15 cellular contexts compared by ENCODE assay signal in the genomic region with DNA sequence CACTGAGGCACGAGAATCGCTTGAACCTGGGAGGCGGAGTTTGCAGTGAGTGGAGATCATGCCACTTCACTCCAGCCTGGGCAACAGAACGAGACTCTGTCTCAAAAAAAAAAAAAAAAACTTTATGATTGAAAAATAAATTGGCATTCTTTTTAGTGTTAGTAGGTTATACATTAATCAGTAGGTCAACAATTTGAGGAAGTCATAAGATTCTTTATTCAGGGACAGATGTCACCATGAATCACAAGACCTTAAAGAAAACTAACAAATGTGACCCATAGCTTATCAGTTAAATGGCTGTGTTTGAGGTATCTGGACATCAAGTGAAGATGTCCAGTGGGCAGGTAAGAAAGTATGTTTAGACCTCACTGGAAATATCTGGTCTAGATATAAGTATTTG. TPM values are rescaled to one million over a fixed set of nuclear protein-coding genes. Genes with fewer than 3 reads are reported as not detected.
DNase-seq lines count a peak whose midpoint lies in the region; ATAC-seq, FAIRE-seq and TF ChIP-seq lines count a peak whose summit lies in the region.
"Had no signal": no experiment of that assay in that cellular context is flagged by ENCODE, and none has a peak within 500 bp of the region (broad histone marks: within the 10 kb centered on the region; RNA-seq: fewer than 3 reads in every experiment).

No MANE protein-coding gene starts in this region.

- intact Hi-C loops in pancreas (cut with DNase I): no loop called here

- no peaks in the 10 kb centered on the region for H3K9me3 ChIP-seq in A549
- H3K9me3 ChIP-seq in hepatocyte (ENCODE audit: low read depth): no peaks in the 10 kb centered on the region
- H3K9me3 ChIP-seq in pancreas: no peaks in the 10 kb centered on the region

- no peaks in the 10 kb centered on the region for H4K20me1 ChIP-seq in hepatocyte (ENCODE audit: insufficient read depth, poor library complexity, severe bottlenecking)

- H3K4me2 ChIP-seq in A549 (peak overlapping the region; percentile 52), hepatocyte (no peak overlapping the region)

- H3K4me1 ChIP-seq in A549 (peaks cover 13% of the 10 kb centered on the region), hepatocyte (ENCODE audit: insufficient read depth) (no peaks in the 10 kb centered on the region), pancreas (peaks cover 0 to 15% (median 13%) of the 10 kb centered on the region in 3 donors)

- H3K27me3 ChIP-seq in hepatocyte (no peaks in the 10 kb centered on the region), pancreas (no peaks in the 10 kb centered on the region)

- H3K9me2 ChIP-seq in hepatocyte (replicated peaks; ENCODE audit: insufficient read depth): no peaks in the 10 kb centered on the region

- CTCF ChIA-PET in A549 (lab: Yijun Ruan, JAX): interaction anchor here (0.7 to 3.6 kb wide), 3 partner anchors 174 to 364 kb away, joined by 3 to 37 read pairs (median 3); no protein-coding TSS in a partner anchor

- H3K4me3 ChIP-seq in A549 (no peak overlapping the region), hepatocyte (no peak overlapping the region), pancreas (no peak overlapping the region)

- H3K36me3 ChIP-seq in hepatocyte (replicated peaks; ENCODE audit: insufficient read depth, low read depth) (no peaks in the 10 kb centered on the region), pancreas (no peaks in the 10 kb centered on the region)

- peak overlapping the region in 1 of 2 experiments; percentile 30; a peak in 2 of 6 replicates for H3K27ac ChIP-seq in A549
- peak overlapping the region; percentile 62 for H3K27ac ChIP-seq in hepatocyte
- no peak overlapping the region for H3K27ac ChIP-seq in pancreas

- WGBS in A549 (ENCODE audit: missing lambda C conversion rate): 26% methylated on average over 4 of the region's 4 CpGs
- WGBS in hepatocyte (ENCODE audit: low lambda C conversion rate, missing lambda C conversion rate): 74% methylated on average over 4 of the region's 4 CpGs
- 43 to 46% methylated on average over 4 of the region's 4 CpGs for WGBS in pancreas, 2 donors

- no peak overlapping the region for H2AFZ ChIP-seq in hepatocyte

- no peak for ATAC-seq in A549
- ATAC-seq in pancreas: peak; percentile 68 to 93 (median 82)
- ATAC-seq in GM18502 (IDR thresholded peaks at IDR 0.05; ENCODE audit: poor library complexity, unreplicated experiment): no peak

- POLR2A ChIA-PET in A549 (lab: Yijun Ruan, JAX): interaction anchor here (1.2 kb wide), 1 partner anchor 9 kb away, joined by 3 read pairs; a partner anchor contains a TSS

- H3K79me2 ChIP-seq in hepatocyte: no peaks in the 10 kb centered on the region

- no peak for TF ChIP-seq CTCF in A549 (IDR thresholded peaks at IDR 0.05)
- no peak for TF ChIP-seq CTCF in hepatocyte (IDR thresholded peaks at IDR 0.05; ENCODE audit: poor library complexity)
- TF ChIP-seq CTCF in pancreas (IDR thresholded peaks at IDR 0.05): no peak

- TF ChIP-seq EP300 in A549 (IDR thresholded peaks at IDR 0.05): no peak

- DNase-seq in A549 (ENCODE audit: low read depth in 1 of 2, low spot score in 1 of 2) (peak in 1 of 2 experiments; percentile 11), HT-29 (ENCODE audit: low spot score) (peak; percentile 20), hepatocyte (ENCODE audit: low spot score) (no peak), pancreas (no peak), HK-2 (ENCODE audit: unreplicated experiment) (no peak)
- DNase-seq in stimulated activated CD4-positive, alpha-beta T cell treated with anti-CD3 and anti-CD28 coated beads, Interleukin-4, amount 100 ng/mL, for 4 hours: no peak
- DNase-seq in stimulated activated CD4-positive, alpha-beta T cell treated with anti-CD3 and anti-CD28 coated beads, Interleukin-2, amount 100 ng/mL, for 24 hours: no peak
- DNase-seq: C1 segment of cervical spinal cord; CD4-positive, alpha-beta T cell; DMS153; GF-D8; HCEC 1CT; HFFc6 had no signal

- TF ChIP-seq RAD21 in A549 (conservative IDR thresholded peaks at IDR 0.05 in 1 of 2, IDR thresholded peaks at IDR 0.05 in 1 of 2): no peak

- FAIRE-seq in A549 (lab: Jason Lieb, UNC) (no peak), pancreas (lab: Jason Lieb, UNC) (no peak)
- FAIRE-seq: D721Med had no signal

- no peak for TF ChIP-seq POLR2A in A549 (IDR thresholded peaks at IDR 0.05; ENCODE audit: low read length)

TF ChIP-seq in A549, 52 proteins besides CTCF, POLR2A, EP300 and RAD21:
- TF ChIP-seq NR3C1 (IDR thresholded peaks at IDR 0.05) (no peak), ZSCAN20 (CRISPR knock-in tag; IDR thresholded peaks at IDR 0.05) (no peak), HOXA7 (CRISPR knock-in tag; IDR thresholded peaks at IDR 0.05) (no peak), NPAS2 (CRISPR knock-in tag; IDR thresholded peaks at IDR 0.05; ENCODE audit: borderline replicate concordance) (no peak), CHD4 (IDR thresholded peaks at IDR 0.05; ENCODE audit: borderline replicate concordance) (no peak), SMC3 (IDR thresholded peaks at IDR 0.05) (no peak), POLR2AphosphoS2 (conservative IDR thresholded peaks at IDR 0.05; ENCODE audit: low read length) (no peak), RFX5 (IDR thresholded peaks at IDR 0.05) (no peak), GATA3 (IDR thresholded peaks at IDR 0.05; ENCODE audit: borderline replicate concordance) (no peak), PHF8 (IDR thresholded peaks at IDR 0.05; ENCODE audit: borderline replicate concordance, low read depth) (no peak)
- TF ChIP-seq, protein P1, sequence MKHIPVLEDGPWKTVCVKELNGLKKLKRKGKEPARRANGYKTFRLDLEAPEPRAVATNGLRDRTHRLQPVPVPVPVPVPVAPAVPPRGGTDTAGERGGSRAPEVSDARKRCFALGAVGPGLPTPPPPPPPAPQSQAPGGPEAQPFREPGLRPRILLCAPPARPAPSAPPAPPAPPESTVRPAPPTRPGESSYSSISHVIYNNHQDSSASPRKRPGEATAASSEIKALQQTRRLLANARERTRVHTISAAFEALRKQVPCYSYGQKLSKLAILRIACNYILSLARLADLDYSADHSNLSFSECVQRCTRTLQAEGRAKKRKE (CRISPR knock-in tag; IDR thresholded peaks at IDR 0.05; ENCODE audit: low read depth): no peak

RNA-seq across cellular contexts. Expression of a gene that starts 9.2 kb away (rescaled TPM):
- polyA plus RNA-seq in A549 (2011; rRNA removed): 6.1 and 6.3 TPM in 2 replicates
- 1.0 and 1.2 TPM in 2 replicates for polyA plus RNA-seq in A549 (2012; cell fraction: cytosol; rRNA removed)
- polyA plus RNA-seq in A549 (2012; cell fraction: nucleus; rRNA removed): 1.7 and 2.3 TPM in 2 replicates
- 2.8 to 3.0 TPM (median 3.0 TPM) in 3 replicates for polyA plus RNA-seq in A549 (2017; fragmentation: RNase III; extraction: RNeasy Plus Mini Kit Qiagen cat#74134 plus additional on column Dnase treatment)
- polyA minus RNA-seq in A549 (2011; rRNA and poly(A)+ RNA removed): 2.8 TPM in 2 replicates
- 2.4 and 3.8 TPM in 2 replicates for total RNA-seq in HT-29 (2014; rRNA removed; shearing (Covaris generic))
- 11.0 and 16.3 TPM in 2 replicates for total RNA-seq in hepatocyte
- polyA plus RNA-seq in hepatocyte: 6.0 and 6.2 TPM in 2 replicates
- 1 to 10 TPM; 3.1 to 5.1 (median 3.8) TPM for total RNA-seq in pancreas
- 1 to 10 TPM; 4.2 to 6.4 TPM for polyA plus RNA-seq in pancreas

RNA-seq across cellular contexts. Expression of a gene that starts 38.7 kb away (rescaled TPM):
- polyA plus RNA-seq in A549 (2011; rRNA removed): 6.0 and 7.2 TPM in 2 replicates
- polyA plus RNA-seq in A549 (2012; cell fraction: cytosol; rRNA removed): 6.1 TPM in 2 replicates
- 7.2 and 10.1 TPM in 2 replicates for polyA plus RNA-seq in A549 (2012; cell fraction: nucleus; rRNA removed)
- 7.0 to 8.1 TPM (median 7.5 TPM) in 3 replicates for polyA plus RNA-seq in A549 (2017; fragmentation: RNase III; extraction: RNeasy Plus Mini Kit Qiagen cat#74134 plus additional on column Dnase treatment)
- 7.3 and 8.7 TPM in 2 replicates for polyA minus RNA-seq in A549 (2011; rRNA and poly(A)+ RNA removed)
- 4.3 and 9.3 TPM in 2 replicates for total RNA-seq in HT-29 (2014; rRNA removed; shearing (Covaris generic))
- total RNA-seq in hepatocyte: 23.4 and 24.8 TPM in 2 replicates
- 16.8 and 26.5 TPM in 2 replicates for polyA plus RNA-seq in hepatocyte
- 10 to 100 TPM in 2 of 6 donors, 1 to 10 TPM in 4; 6.6 to 14.8 (median 9.8) TPM for total RNA-seq in pancreas
- polyA plus RNA-seq in pancreas: 1 to 10 TPM; 6.3 to 6.5 TPM

Comparison
In these comparisons a context has a peak if more than half of its experiments do, and no peak if none do; other contexts are left out.
1. ATAC-seq: peak in pancreas (4 of 4); none in A549 (0 of 2) and GM18502 (single experiment).